In genomic region chr1:47192458-47193384, GRCh38 we compare ENCODE assay signal across 9 cellular contexts. TPM values are rescaled to one million over a fixed set of nuclear protein-coding genes. Genes with fewer than 3 reads are reported as not detected.
DNase-seq lines count a peak whose midpoint lies in the region; ATAC-seq and TF ChIP-seq lines count a peak whose summit lies in the region.
"Had no signal": no experiment of that assay in that cellular context is flagged by ENCODE, and none has a peak within 500 bp of the region (broad histone marks: within the 10 kb centered on the region; RNA-seq: fewer than 3 reads in every experiment).

No MANE protein-coding gene starts in this region.

- peak; percentile 66 for ATAC-seq in HG03571 (IDR thresholded peaks at IDR 0.05; ENCODE audit: unreplicated experiment)
- peak; percentile 58 for ATAC-seq in stimulated activated effector memory CD8-positive, alpha-beta T cell treated with anti-CD3 and anti-CD28 coated beads, Interleukin-12 subunit alpha, Interleukin-12 subunit beta, amount 100 ng/mL, for 72 hours

- H4K20me1 ChIP-seq in OCI-LY1 (ENCODE audit: insufficient read depth, low read length) = no peaks in the 10 kb centered on the region

- H3K36me3 ChIP-seq in OCI-LY1 (ENCODE audit: insufficient read depth, low read length) = no peaks in the 10 kb centered on the region

- DNase-seq in GM13976 (ENCODE audit: low spot score) = peak; percentile 77
- peak; percentile 61 for DNase-seq in activated T-cell treated with anti-CD3 and anti-CD28 coated beads for 1 hour (ENCODE audit: low read depth)
- peak; percentile 85 to 91 for DNase-seq in erythroblast (lab: John Stamatoyannopoulos, UW)
- DNase-seq in myocyte (ENCODE audit: low read depth) = peak; percentile 85
- DNase-seq in stimulated activated effector memory CD8-positive, alpha-beta T cell treated with anti-CD3 and anti-CD28 coated beads, Interleukin-12 subunit alpha, Interleukin-12 subunit beta, amount 100 ng/mL, for 72 hours (ENCODE audit: low spot score in 2 of 2) = peak; percentile 62 to 81

- TF ChIP-seq CTCF in 22Rv1 (IDR thresholded peaks at IDR 0.05) (peak; percentile 96), GM13976 (IDR thresholded peaks at IDR 0.05; ENCODE audit: borderline replicate concordance, control extremely low read depth, extremely low read depth, insufficient read depth, missing control alignments) (peak; percentile 95), OCI-LY1 (IDR thresholded peaks at IDR 0.05; ENCODE audit: low read length) (peak; percentile 94)

- no peak overlapping the region for H3K27ac Mint-ChIP-seq in stimulated activated effector memory CD8-positive, alpha-beta T cell treated with anti-CD3 and anti-CD28 coated beads, Interleukin-12 subunit alpha, Interleukin-12 subunit beta, amount 100 ng/mL, for 72 hours

- H3K4me3 ChIP-seq in OCI-LY1 (ENCODE audit: low read depth, low read length, poor library complexity, severe bottlenecking) = no peak overlapping the region

- no peaks in the 10 kb centered on the region; the same call in 1 of the 2 replicates for H3K27me3 ChIP-seq in OCI-LY1 (ENCODE audit: insufficient read depth, low read length)

- H3K79me2 ChIP-seq in OCI-LY1 (ENCODE audit: insufficient read depth, low read length) = no peaks in the 10 kb centered on the region

- H3K4me3 Mint-ChIP-seq in stimulated activated effector memory CD8-positive, alpha-beta T cell treated with anti-CD3 and anti-CD28 coated beads, Interleukin-12 subunit alpha, Interleukin-12 subunit beta, amount 100 ng/mL, for 72 hours = no peak overlapping the region

- H3K9ac ChIP-seq in OCI-LY1 (ENCODE audit: low read length) = no peak overlapping the region

- no peaks in the 10 kb centered on the region for H3K9me3 ChIP-seq in OCI-LY1 (ENCODE audit: low read length)

- H3K4me1 Mint-ChIP-seq in stimulated activated effector memory CD8-positive, alpha-beta T cell treated with anti-CD3 and anti-CD28 coated beads, Interleukin-12 subunit alpha, Interleukin-12 subunit beta, amount 100 ng/mL, for 72 hours = peaks cover 6% of the 10 kb centered on the region

- no peak for TF ChIP-seq POLR2A in erythroblast (IDR thresholded peaks at IDR 0.05; ENCODE audit: low read length)

- no peaks in the 10 kb centered on the region for H3K9me2 ChIP-seq in OCI-LY1 (ENCODE audit: low read depth, low read length)

- no peaks in the 10 kb centered on the region for H3K4me1 ChIP-seq in OCI-LY1 (ENCODE audit: insufficient read depth, low read length, severe bottlenecking)

- H3K9me3 Mint-ChIP-seq in stimulated activated effector memory CD8-positive, alpha-beta T cell treated with anti-CD3 and anti-CD28 coated beads, Interleukin-12 subunit alpha, Interleukin-12 subunit beta, amount 100 ng/mL, for 72 hours = no peaks in the 10 kb centered on the region

- in situ Hi-C loops in GM13976 (cut with MboI; ENCODE audit: low sequenced_read_pairs, unreplicated experiment) = loop anchor here (25.0 kb wide), 1 partner anchor 520 kb away; no protein-coding TSS in a partner anchor

- H3K4me2 ChIP-seq in OCI-LY1 (ENCODE audit: low read length) = no peak overlapping the region

- no peaks in the 10 kb centered on the region for H3K36me3 Mint-ChIP-seq in stimulated activated effector memory CD8-positive, alpha-beta T cell treated with anti-CD3 and anti-CD28 coated beads, Interleukin-12 subunit alpha, Interleukin-12 subunit beta, amount 100 ng/mL, for 72 hours

- no peak overlapping the region for H3K27ac ChIP-seq in 22Rv1
- no peak overlapping the region for H3K27ac ChIP-seq in OCI-LY1 (ENCODE audit: low read depth, low read length, poor library complexity, severe bottlenecking)

- no peaks in the 10 kb centered on the region for H3F3A ChIP-seq in OCI-LY1 (ENCODE audit: insufficient read depth, low read length)

- no peak overlapping the region for H2AFZ ChIP-seq in OCI-LY1 (ENCODE audit: low read length)

RNA-seq across cellular contexts. Expression of gene PDZK1IP1, which starts 2.9 kb away (rescaled TPM):
- total RNA-seq in myocyte = not detected in 2 replicates
- not detected for polyA plus RNA-seq in myocyte (2012)
- total RNA-seq: temporal lobe had no signal

RNA-seq across cellular contexts. Expression of gene TAL1, which starts 39.3 kb away (rescaled TPM):
- total RNA-seq in myocyte = not detected in 2 replicates
- polyA plus RNA-seq in myocyte (2012) = not detected

RNA-seq across cellular contexts. Expression of gene CYP4A22, which starts 55.5 kb away (rescaled TPM):
- not detected in 2 replicates for total RNA-seq in myocyte
- polyA plus RNA-seq in myocyte (2012) = not detected
- total RNA-seq: temporal lobe had no signal
